ENCODE assay signal across 22 cellular contexts in genomic region chr2:99834426-99834825, GRCh38.
"Had no signal": no experiment of that assay in that cellular context is flagged by ENCODE, and none has a peak within 500 bp of the region (broad histone marks: within the 10 kb centered on the region; RNA-seq: fewer than 3 reads in every experiment).

No MANE protein-coding gene starts in this region.

- H3K4me1 ChIP-seq: colonic mucosa, foreskin keratinocyte, left lung, lower lobe of right lung, right atrium auricular region, sigmoid colon, transverse colon had no signal

- H3K9me3 ChIP-seq: colonic mucosa, left lung, lower lobe of right lung, ovary, right atrium auricular region, sigmoid colon, stomach, thoracic aorta, transverse colon had no signal

- H3K27me3 Mint-ChIP-seq: memory B cell had no signal

- H3K27me3 ChIP-seq: colonic mucosa, foreskin keratinocyte, left lung, ovary, right atrium auricular region, sigmoid colon, stomach, transverse colon had no signal

- H3K9me3 Mint-ChIP-seq: immature natural killer cell had no signal

- H3K27ac ChIP-seq: colonic mucosa, foreskin keratinocyte, left lung, lower lobe of right lung, ovary, right atrium auricular region, sigmoid colon, skin epidermis, stomach, thoracic aorta, transverse colon had no signal

- H3K27ac Mint-ChIP-seq: immature natural killer cell, memory B cell had no signal

- H3K4me3 ChIP-seq: colonic mucosa, left lung, lower lobe of right lung, ovary, right atrium auricular region, sigmoid colon, skin epidermis, stomach, thoracic aorta, transverse colon had no signal

- DNase-seq: colonic mucosa; dermis blood vessel endothelial cell; erythroblast; foreskin keratinocyte; immature natural killer cell; left lung; lower lobe of right lung; midbrain; ovary; sigmoid colon; stimulated activated CD4-positive, alpha-beta T cell treated with anti-CD3 and anti-CD28 coated beads, Interleukin-2, amount 100 ng/mL, for 24 hours; stimulated activated CD4-positive, alpha-beta T cell treated with anti-CD3 and anti-CD28 coated beads, Interleukin-4, amount 100 ng/mL, for 4 hours; stimulated activated naive CD4-positive, alpha-beta T cell; stomach; substantia nigra; transverse colon had no signal

- H3K4me1 Mint-ChIP-seq: immature natural killer cell had no signal

- H3K36me3 Mint-ChIP-seq: immature natural killer cell had no signal

- H3K36me3 ChIP-seq: colonic mucosa, left lung, lower lobe of right lung, ovary, right atrium auricular region, sigmoid colon, thoracic aorta, transverse colon had no signal

- FAIRE-seq: endothelial cell of umbilical vein, keratinocyte had no signal

- H3K4me3 Mint-ChIP-seq: immature natural killer cell, memory B cell had no signal
